In genomic region chr9:26163931-26164330, GRCh38 we compare ENCODE assay signal across 24 cellular contexts.
DNase-seq lines count a peak whose midpoint lies in the region; ATAC-seq and TF ChIP-seq lines count a peak whose summit lies in the region.
"Had no signal": no experiment of that assay in that cellular context is flagged by ENCODE, and none has a peak within 500 bp of the region (broad histone marks: within the 10 kb centered on the region; RNA-seq: fewer than 3 reads in every experiment).

No MANE protein-coding gene starts in this region.

- TF ChIP-seq RAD21 in SK-N-SH (IDR thresholded peaks at IDR 0.05; ENCODE audit: low read length), result no peak

- intact Hi-C loops in tibial artery (cut with DNase I; ENCODE audit: low total_unique reads) (no loop called here), transverse colon (cut with DNase I; ENCODE audit: low total_unique reads) (no loop called here)

- H3K4me2 ChIP-seq in SK-N-SH, result no peak overlapping the region

- in situ Hi-C loops in transverse colon (cut with MboI; ENCODE audit: low pct_ligation_motif_present in 1 of 4, low pct_unique_long_range_greater_than_20kb in 1 of 4, low sequenced_read_pairs in 3 of 4), result no loop called here

- DNase-seq in SK-N-SH, result no peak
- DNase-seq in amniotic stem cell (lab: John Stamatoyannopoulos, UW), result peak; percentile 37
- DNase-seq in glomerular visceral epithelial cell (ENCODE audit: extremely low spot score), result peak; percentile 4
- DNase-seq in EL, result no peak
- no peak for DNase-seq in LoVo (ENCODE audit: low spot score)
- no peak for DNase-seq in tibial artery
- no peak for DNase-seq in transverse colon
- DNase-seq: activated CD8-positive, alpha-beta T cell treated with anti-CD3 and anti-CD28 coated beads, Interleukin-2, amount 10 ng/mL, durations not matched to agents 7 days and 5 days; CD8-positive, alpha-beta T cell; head of caudate nucleus; mucosa of descending colon; NCI-H1105; NCI-H2081; NCI-H2227 treated with DMSO at 0.1 percent for 48 hours; NCI-H748 treated with DMSO at 0.1 percent for 48 hours; stimulated activated CD4-positive, alpha-beta T cell treated with anti-CD3 and anti-CD28 coated beads, Interleukin-2, amount 100 ng/mL, for 48 hours; substantia nigra; T-helper 2 cell; upper lobe of right lung had no signal

- no peak; the same call in 2 of the 3 replicates for ATAC-seq in SK-N-SH treated with all-trans-retinoic acid at 6 μM for 48 hours
- ATAC-seq: activated CD8-positive, alpha-beta T cell treated with anti-CD3 and anti-CD28 coated beads, Interleukin-2, amount 10 ng/mL, durations not matched to agents 7 days and 5 days; CD8-positive, alpha-beta T cell; mucosa of descending colon; natural killer cell treated with Interleukin-12 subunit alpha and Interleukin-12 subunit beta and Interleukin-15 and Interleukin-18, amount 100 ng/mL, for 72 hours; upper lobe of right lung had no signal

- CTCF ChIA-PET in SK-N-SH (lab: Yijun Ruan, JAX), result no interaction called here

- H3K9me3 ChIP-seq in SK-N-SH (no peaks in the 10 kb centered on the region), tibial artery (no peaks in the 10 kb centered on the region), transverse colon (no peaks in the 10 kb centered on the region)
- H3K9me3 ChIP-seq: upper lobe of right lung had no signal

- no peaks in the 10 kb centered on the region for H3K27me3 ChIP-seq in SK-N-SH (ENCODE audit: insufficient read depth)
- no peaks in the 10 kb centered on the region for H3K27me3 ChIP-seq in tibial artery
- no peaks in the 10 kb centered on the region for H3K27me3 ChIP-seq in transverse colon
- H3K27me3 ChIP-seq: upper lobe of right lung had no signal

- H3K27ac ChIP-seq in SK-N-SH (ENCODE audit: low read depth in 2 of 2, low read length in 1 of 2) (peak overlapping the region in 1 of 2 experiments; percentile 40; a peak in 3 of 4 replicates), tibial artery (no peak overlapping the region), transverse colon (no peak overlapping the region)
- H3K27ac ChIP-seq: 22Rv1, SK-N-MC, upper lobe of right lung had no signal

- no peak overlapping the region for H3K9ac ChIP-seq in SK-N-SH

- H3K36me3 ChIP-seq in SK-N-SH (replicated peaks in 1 of 2; ENCODE audit: control insufficient read depth in 1 of 2, insufficient read depth in 2 of 2, low read length in 1 of 2), result no peaks in the 10 kb centered on the region
- no peaks in the 10 kb centered on the region for H3K36me3 ChIP-seq in tibial artery
- H3K36me3 ChIP-seq in transverse colon, result no peaks in the 10 kb centered on the region
- H3K36me3 ChIP-seq: upper lobe of right lung had no signal

- peak overlapping the region; percentile 65; the same call in 1 of the 2 replicates for H2AFZ ChIP-seq in SK-N-SH (ENCODE audit: low read depth)

- TF ChIP-seq CTCF in SK-N-SH (IDR thresholded peaks at IDR 0.05), result no peak
- no peak for TF ChIP-seq CTCF in tibial artery (IDR thresholded peaks at IDR 0.05)
- no peak for TF ChIP-seq CTCF in transverse colon (IDR thresholded peaks at IDR 0.05)

- POLR2A ChIA-PET in SK-N-SH (lab: Yijun Ruan, JAX), result no interaction called here

- TF ChIP-seq POLR2A in transverse colon (IDR thresholded peaks at IDR 0.05), result no peak

- H3K4me3 ChIP-seq in SK-N-SH (ENCODE audit: low read depth in 2 of 2, low read length in 1 of 2) (no peak overlapping the region), tibial artery (no peak overlapping the region), transverse colon (no peak overlapping the region)
- H3K4me3 ChIP-seq: lung, mucosa of descending colon, SK-N-MC, upper lobe of right lung had no signal

- H3K4me1 ChIP-seq in SK-N-SH (ENCODE audit: control insufficient read depth in 1 of 2, insufficient read depth in 2 of 2, low read depth in 1 of 2, low read length in 1 of 2) (peaks cover 0 to 10% of the 10 kb centered on the region in 2 experiments; a peak in 2 of 4 replicates), tibial artery (no peaks in the 10 kb centered on the region), transverse colon (no peaks in the 10 kb centered on the region)
- H3K4me1 ChIP-seq: upper lobe of right lung had no signal

- no peaks in the 10 kb centered on the region for H3K9me2 ChIP-seq in SK-N-SH

- H3F3A ChIP-seq in SK-N-SH (replicated peaks; ENCODE audit: insufficient read depth), result peaks cover 13% of the 10 kb centered on the region

- no peak for TF ChIP-seq EP300 in SK-N-SH (IDR thresholded peaks at IDR 0.05; ENCODE audit: borderline replicate concordance in 1 of 2, low read depth in 1 of 2, low read length in 1 of 2)
- no peak for TF ChIP-seq EP300 in transverse colon (IDR thresholded peaks at IDR 0.05; ENCODE audit: low read depth)

- H4K20me1 ChIP-seq in SK-N-SH (ENCODE audit: insufficient read depth), result no peaks in the 10 kb centered on the region

- no peaks in the 10 kb centered on the region for H3K79me2 ChIP-seq in SK-N-SH (ENCODE audit: insufficient read depth)

TF ChIP-seq in SK-N-SH, 30 proteins besides CTCF, POLR2A, EP300 and RAD21:
- peak; percentile 41; the same call in 1 of the 2 replicates for TF ChIP-seq FOSL2 (IDR thresholded peaks at IDR 0.05; ENCODE audit: borderline replicate concordance, low read depth)
- peak; percentile 58 for TF ChIP-seq TCF12 (IDR thresholded peaks at IDR 0.05)
- TF ChIP-seq SIN3A (IDR thresholded peaks at IDR 0.05; ENCODE audit: borderline replicate concordance, low read depth, low read length), result no peak
- no peak for TF ChIP-seq NRF1 (IDR thresholded peaks at IDR 0.05; ENCODE audit: low read depth, low read length)
- no peak for TF ChIP-seq FOXJ3 (CRISPR knock-in tag; IDR thresholded peaks at IDR 0.05)
- no peak for TF ChIP-seq FOXM1 (IDR thresholded peaks at IDR 0.05; ENCODE audit: low read depth)
- peak; percentile 68 for TF ChIP-seq PBX3 (IDR thresholded peaks at IDR 0.05)

TF ChIP-seq in SK-N-SH treated with all-trans-retinoic acid at 6 μM for 48 hours, 23 proteins besides CTCF, POLR2A, EP300 and RAD21:
- TF ChIP-seq ARNTL (CRISPR knock-in tag; IDR thresholded peaks at IDR 0.05; ENCODE audit: borderline replicate concordance, low read depth) (no peak), PATZ1 (CRISPR knock-in tag; IDR thresholded peaks at IDR 0.05; ENCODE audit: borderline replicate concordance) (no peak), SNAI2 (CRISPR knock-in tag; IDR thresholded peaks at IDR 0.05) (no peak), GLIS3 (CRISPR knock-in tag; IDR thresholded peaks at IDR 0.05) (no peak), BACH2 (CRISPR knock-in tag; IDR thresholded peaks at IDR 0.05; ENCODE audit: borderline replicate concordance) (no peak), ISL1 (CRISPR knock-in tag; IDR thresholded peaks at IDR 0.05) (no peak), ESRRG (CRISPR knock-in tag; IDR thresholded peaks at IDR 0.05) (no peak), ZNF8 (CRISPR knock-in tag; IDR thresholded peaks at IDR 0.05) (no peak), CREB5 (CRISPR knock-in tag; IDR thresholded peaks at IDR 0.05; ENCODE audit: low read depth) (no peak), PPARA (CRISPR knock-in tag; IDR thresholded peaks at IDR 0.05; ENCODE audit: borderline replicate concordance) (no peak)

Comparison
In these comparisons a context has a peak if more than half of its experiments do, and no peak if none do; other contexts are left out.
1. DNase-seq: peak in amniotic stem cell (single experiment) and glomerular visceral epithelial cell (single experiment); none in SK-N-SH (single experiment), EL (single experiment), LoVo (single experiment), tibial artery (0 of 2) and transverse colon (single experiment).